Comparison of ENCODE assay signal across 9 cellular contexts in genomic region chr6:20877008-20877937, GRCh38.
DNase-seq lines count a peak whose midpoint lies in the region; ATAC-seq, FAIRE-seq and TF ChIP-seq lines count a peak whose summit lies in the region.
"Had no signal": no experiment of that assay in that cellular context is flagged by ENCODE, and none has a peak within 500 bp of the region (broad histone marks: within the 10 kb centered on the region; RNA-seq: fewer than 3 reads in every experiment).

No MANE protein-coding gene starts in this region.

- H4K20me1 ChIP-seq in OCI-LY3 (ENCODE audit: insufficient read depth, low read length) (no peaks in the 10 kb centered on the region), endothelial cell of umbilical vein (replicated peaks; ENCODE audit: control insufficient read depth, extremely low read depth, insufficient read depth, low read length) (no peaks in the 10 kb centered on the region)

- BruUV-seq in endothelial cell of umbilical vein (replicated peaks; lab: Mats Ljungman, UMichigan) = TSS peak; percentile 93

- peaks cover 18 to 69% (median 19%) of the 10 kb centered on the region in 3 donors for H3K36me3 Mint-ChIP-seq in CD8-positive, alpha-beta memory T cell

- CTCF ChIA-PET in endothelial cell of umbilical vein (lab: Charles Lee) = interaction anchor here (1.3 to 7.9 kb wide), 6 partner anchors 127 to 715 kb away, joined by 3 to 117 read pairs (median 6); partner anchors contain the start of gene SOX4
- CTCF ChIA-PET in CD8-positive, alpha-beta memory T cell (lab: Charles Lee) = no interaction called here

- H3K9me3 ChIP-seq in OCI-LY3 (ENCODE audit: insufficient read depth, low read length) = no peaks in the 10 kb centered on the region
- H3K9me3 ChIP-seq in endothelial cell of umbilical vein (replicated peaks; ENCODE audit: control insufficient read depth, insufficient read depth, low read length) = no peaks in the 10 kb centered on the region
- no peaks in the 10 kb centered on the region for H3K9me3 ChIP-seq in CD8-positive, alpha-beta memory T cell (ENCODE audit: low read length)

- H3K4me3 ChIP-seq in ACC112 (ENCODE audit: low read depth, low read length) = no peak overlapping the region
- peak overlapping the region; percentile 60 for H3K4me3 ChIP-seq in OCI-LY3 (ENCODE audit: low read length)
- no peak overlapping the region for H3K4me3 ChIP-seq in endothelial cell of umbilical vein (replicated peaks in 1 of 3; ENCODE audit: insufficient read depth in 1 of 3, low read depth in 1 of 3, low read length in 3 of 3)
- no peak overlapping the region for H3K4me3 ChIP-seq in CD8-positive, alpha-beta memory T cell (ENCODE audit: low read length)

- H2AFZ ChIP-seq in ACC112 (ENCODE audit: low read length, unreplicated experiment) (no peak overlapping the region), OCI-LY3 (ENCODE audit: low read depth, low read length) (no peak overlapping the region), endothelial cell of umbilical vein (ENCODE audit: low read depth, low read length) (no peak overlapping the region)

- H3K4me2 ChIP-seq in OCI-LY3 (ENCODE audit: low read length) = peak overlapping the region; percentile 73
- H3K4me2 ChIP-seq in endothelial cell of umbilical vein (ENCODE audit: insufficient read depth, low read length) = peak overlapping the region; percentile 53

- H3K27ac ChIP-seq in ACC112 (ENCODE audit: low read depth, low read length) = peak overlapping the region; percentile 75
- H3K27ac ChIP-seq in OCI-LY3 (ENCODE audit: low read length) = peak overlapping the region; percentile 98
- H3K27ac ChIP-seq in endothelial cell of umbilical vein (ENCODE audit: insufficient read depth, low read depth, low read length) = peak overlapping the region; percentile 85
- H3K27ac ChIP-seq in CD8-positive, alpha-beta memory T cell (ENCODE audit: low read depth, low read length) = no peak overlapping the region

- peak; percentile 94 for DNase-seq in endothelial cell of umbilical vein (ENCODE audit: low read depth, low spot score)
- no peak for DNase-seq in sciatic nerve (ENCODE audit: low spot score)
- DNase-seq in CD8-positive, alpha-beta memory T cell = no peak
- DNase-seq in DMS 273 (lab: John Stamatoyannopoulos, UW; ENCODE audit: unreplicated experiment) = no peak

- H3K79me2 ChIP-seq in ACC112 (ENCODE audit: control insufficient read depth, insufficient read depth, low read length, unreplicated experiment) = no peaks in the 10 kb centered on the region
- no peaks in the 10 kb centered on the region for H3K79me2 ChIP-seq in OCI-LY3 (ENCODE audit: low read length)
- H3K79me2 ChIP-seq in endothelial cell of umbilical vein (ENCODE audit: control insufficient read depth, insufficient read depth, low read length) = no peaks in the 10 kb centered on the region

- no peaks in the 10 kb centered on the region for H3K27me3 Mint-ChIP-seq in CD8-positive, alpha-beta memory T cell
- H3K27me3 Mint-ChIP-seq: memory B cell had no signal

- H3K9me1 ChIP-seq in endothelial cell of umbilical vein (replicated peaks; ENCODE audit: control insufficient read depth, extremely low read depth, insufficient read depth, low read length) = no peaks in the 10 kb centered on the region

- H3K9me3 Mint-ChIP-seq in CD8-positive, alpha-beta memory T cell = peaks cover 6 to 17% (median 8%) of the 10 kb centered on the region in 5 donors

- H3K36me3 ChIP-seq in ACC112 (ENCODE audit: insufficient read depth, low read length) (peaks cover 5% of the 10 kb centered on the region; the same call in 1 of the 2 replicates), OCI-LY3 (replicated peaks; ENCODE audit: low read depth, low read length) (no peaks in the 10 kb centered on the region), endothelial cell of umbilical vein (ENCODE audit: control insufficient read depth in 2 of 2, extremely low read depth in 1 of 2, insufficient read depth in 2 of 2, low read length in 2 of 2) (no peaks in the 10 kb centered on the region)
- H3K36me3 ChIP-seq in CD8-positive, alpha-beta memory T cell (ENCODE audit: insufficient read depth, low read length) = no peaks in the 10 kb centered on the region

- ATAC-seq in GM18511 (IDR thresholded peaks at IDR 0.05; ENCODE audit: unreplicated experiment) = peak; percentile 98
- ATAC-seq in HG02884 (IDR thresholded peaks at IDR 0.05; ENCODE audit: unreplicated experiment) = peak; percentile 97
- peak; percentile 51 for ATAC-seq in sciatic nerve

- POLR2A ChIA-PET in endothelial cell of umbilical vein (lab: Charles Lee) = interaction anchor here (0.6 to 3.0 kb wide), 2 partner anchors 185 to 717 kb away, joined by 10 to 15 read pairs; partner anchors contain the start of gene SOX4
- POLR2A ChIA-PET in CD8-positive, alpha-beta memory T cell (lab: Charles Lee) = no interaction called here

- no peak for TF ChIP-seq CTCF in OCI-LY3 (IDR thresholded peaks at IDR 0.05; ENCODE audit: low read depth, low read length)
- TF ChIP-seq CTCF in endothelial cell of umbilical vein (IDR thresholded peaks at IDR 0.05; ENCODE audit: extremely low read depth in 1 of 2, insufficient read depth in 1 of 2, low read depth in 1 of 2, low read length in 2 of 2) = no peak

- intact Hi-C loops in endothelial cell of umbilical vein (cut with micrococcal nuclease) (loop anchor here (1.0 to 10.0 kb wide), 14 partner anchors 75 to 1950 kb away; partner anchors contain the start of gene SOX4), sciatic nerve (cut with DNase I) (loop anchor here (5.0 kb wide), 1 partner anchor 1860 kb away; no protein-coding TSS in a partner anchor)

- peaks cover 0 to 2% (median 0%) of the 10 kb centered on the region in 3 donors for H3K4me1 Mint-ChIP-seq in CD8-positive, alpha-beta memory T cell
- H3K4me1 Mint-ChIP-seq: memory B cell had no signal

- H3K4me3 Mint-ChIP-seq in CD8-positive, alpha-beta memory T cell = no peak overlapping the region
- H3K4me3 Mint-ChIP-seq: memory B cell had no signal

- FAIRE-seq in endothelial cell of umbilical vein (lab: Jason Lieb, UNC) = peak; percentile 89

- H3K4me1 ChIP-seq in ACC112 (ENCODE audit: control insufficient read depth, insufficient read depth, low read length, unreplicated experiment) (peaks cover 34% of the 10 kb centered on the region), OCI-LY3 (ENCODE audit: low read length) (peaks cover 59% of the 10 kb centered on the region), endothelial cell of umbilical vein (ENCODE audit: control insufficient read depth, extremely low read depth, insufficient read depth, low read length) (peaks cover 38% of the 10 kb centered on the region)
- no peaks in the 10 kb centered on the region for H3K4me1 ChIP-seq in CD8-positive, alpha-beta memory T cell (ENCODE audit: insufficient read depth, low read length)

- dilution Hi-C loops in endothelial cell of umbilical vein (cut with MboI; ENCODE audit: extremely low pct_ligation_motif_present, low sequenced_read_pairs) = no loop called here

- H3K9ac ChIP-seq in OCI-LY3 (ENCODE audit: low read length) = peak overlapping the region; percentile 80
- H3K9ac ChIP-seq in endothelial cell of umbilical vein (replicated peaks; ENCODE audit: extremely low read depth, insufficient read depth, low read length) = peak overlapping the region; percentile 26

- H3K27me3 ChIP-seq in ACC112 (ENCODE audit: insufficient read depth, low read length) (no peaks in the 10 kb centered on the region), OCI-LY3 (ENCODE audit: low read depth, low read length) (no peaks in the 10 kb centered on the region), endothelial cell of umbilical vein (ENCODE audit: control insufficient read depth in 2 of 2, insufficient read depth in 2 of 2, low read length in 2 of 2) (no peaks in the 10 kb centered on the region)
- H3K27me3 ChIP-seq in CD8-positive, alpha-beta memory T cell (ENCODE audit: insufficient read depth, low read length, poor library complexity, severe bottlenecking) = no peaks in the 10 kb centered on the region

- TF ChIP-seq POLR2A in endothelial cell of umbilical vein (IDR thresholded peaks at IDR 0.05; ENCODE audit: low read depth, low read length) = peak; percentile 8

- peak overlapping the region in 1 of 8 donors; percentile 6 for H3K27ac Mint-ChIP-seq in CD8-positive, alpha-beta memory T cell
- H3K27ac Mint-ChIP-seq: memory B cell had no signal

TF ChIP-seq in endothelial cell of umbilical vein, 7 proteins besides CTCF, POLR2A, EP300 and RAD21:
- TF ChIP-seq MYC (IDR thresholded peaks at IDR 0.05; ENCODE audit: low read depth, low read length) (no peak), JUN (IDR thresholded peaks at IDR 0.05; ENCODE audit: borderline replicate concordance, insufficient read depth, insufficient read length, low read depth) (peak; percentile 97), EZH2 (IDR thresholded peaks at IDR 0.05; ENCODE audit: borderline replicate concordance, low read depth, low read length, severe bottlenecking) (no peak), POLR2AphosphoS5 (IDR thresholded peaks at IDR 0.05; ENCODE audit: insufficient read depth, low read depth, low read length) (peak; percentile 75), GATA2 (IDR thresholded peaks at IDR 0.05; ENCODE audit: insufficient read depth, insufficient read length, low read depth, low read length) (peak; percentile 71), FOS (IDR thresholded peaks at IDR 0.05; ENCODE audit: borderline replicate concordance, insufficient read depth, low read length) (peak; percentile 100)
- TF ChIP-seq, protein P1, sequence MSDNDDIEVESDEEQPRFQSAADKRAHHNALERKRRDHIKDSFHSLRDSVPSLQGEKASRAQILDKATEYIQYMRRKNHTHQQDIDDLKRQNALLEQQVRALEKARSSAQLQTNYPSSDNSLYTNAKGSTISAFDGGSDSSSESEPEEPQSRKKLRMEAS (IDR thresholded peaks at IDR 0.05; ENCODE audit: insufficient read depth, insufficient read length) = no peak
